22 cellular contexts compared by ENCODE assay signal in the genomic region with DNA sequence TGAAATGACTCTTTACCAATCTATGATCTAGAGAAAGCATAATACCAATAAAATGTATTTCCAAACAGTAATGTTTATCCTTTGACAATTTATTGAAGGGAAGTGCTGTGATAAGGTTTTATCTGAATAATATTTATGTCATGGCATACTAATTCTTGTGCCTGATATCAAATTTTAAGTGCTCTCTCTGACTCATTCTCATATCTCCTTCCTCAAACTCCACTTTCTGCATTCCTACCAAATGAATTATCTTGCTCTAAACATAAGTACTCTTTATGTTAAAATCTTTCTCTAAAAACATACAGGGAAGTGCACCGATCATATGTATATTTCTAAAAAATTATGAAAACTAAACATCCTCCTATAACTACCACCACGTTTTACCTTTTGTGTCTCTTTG.
"Had no signal": no experiment of that assay in that cellular context is flagged by ENCODE, and none has a peak within 500 bp of the region (broad histone marks: within the 10 kb centered on the region; RNA-seq: fewer than 3 reads in every experiment).

No MANE protein-coding gene starts in this region.

- ATAC-seq: activated CD4-positive, alpha-beta T cell treated with anti-CD3 and anti-CD28 coated beads for 36 hours; activated T-helper 17 cell treated with anti-CD3 and anti-CD28 coated beads, Interleukin-2, amount 50 U/mL, for 72 hours had no signal

- H3K4me3 ChIP-seq: SK-N-MC had no signal

- DNase-seq: activated CD4-positive, alpha-beta memory T cell treated with anti-CD3 and anti-CD28 coated beads, Interleukin-2, amount 10 ng/mL, durations not matched to agents 7 days and 5 days; activated CD4-positive, alpha-beta T cell treated with anti-CD3 and anti-CD28 coated beads for 36 hours; activated CD4-positive, alpha-beta T cell treated with anti-CD3 and anti-CD28 coated beads, Interleukin-2, amount 50 U/mL, for 1 hour; activated gamma-delta T cell; activated naive CD4-positive, alpha-beta T cell treated with anti-CD3 and anti-CD28 coated beads for 36 hours; activated T-cell treated with anti-CD3 and anti-CD28 coated beads for 4 hours; activated T-cell treated with anti-CD3 and anti-CD28 coated beads, Interleukin-2, amount 50 U/mL, for 48 hours; amygdala; brain microvascular endothelial cell; caudate nucleus; Karpas-422; MM.1S; NCI-H1105; NCI-H1436; NCI-H187; NCI-H2081; NCI-H446; NCI-H524; SW 1271; WERI-Rb-1 had no signal
